ENCODE assay signal across 10 cellular contexts in the genomic region with DNA sequence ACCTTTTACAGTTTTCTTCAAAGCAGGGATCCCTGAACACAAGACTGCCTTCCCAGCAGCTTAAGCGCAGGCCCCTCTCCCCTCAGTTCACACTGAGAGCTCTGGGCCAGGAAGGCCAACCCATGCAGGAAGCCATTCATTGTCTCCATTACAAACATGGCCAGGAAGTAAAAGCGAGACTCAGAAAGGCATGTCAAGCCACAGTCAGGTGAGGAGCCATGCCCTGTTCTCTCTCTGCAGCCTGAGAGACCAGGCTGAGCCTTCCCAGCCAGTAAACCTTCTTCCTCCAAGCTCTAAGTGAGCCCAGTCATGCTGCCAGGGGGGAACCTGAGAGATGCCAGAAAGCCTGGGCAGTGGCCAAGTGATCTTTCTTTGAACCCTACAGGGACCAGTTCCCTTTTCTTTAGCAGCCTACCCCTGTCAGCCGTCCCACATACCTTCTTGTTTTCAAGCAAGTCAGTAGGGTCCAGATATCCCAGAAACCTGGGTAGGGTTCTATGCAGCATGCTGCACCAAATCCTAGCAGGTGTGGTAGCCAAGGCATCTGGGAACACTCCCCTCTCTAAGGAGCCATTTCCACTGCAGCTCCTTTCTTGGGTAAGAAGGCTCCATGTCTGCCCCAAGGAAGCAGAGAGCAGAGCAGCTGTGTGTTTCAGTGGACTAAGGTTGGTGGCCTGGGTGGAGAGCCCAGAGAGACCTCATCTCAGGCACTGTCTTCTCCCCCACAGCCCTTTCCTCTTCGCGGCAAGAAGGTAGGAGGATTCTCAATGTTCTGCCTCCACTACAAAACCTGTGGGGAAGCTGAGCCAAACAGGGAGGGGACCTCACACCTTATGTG. TPM values are rescaled to one million over a fixed set of nuclear protein-coding genes. Genes with fewer than 3 reads are reported as not detected.
DNase-seq lines count a peak whose midpoint lies in the region; ATAC-seq and TF ChIP-seq lines count a peak whose summit lies in the region.
"Had no signal": no experiment of that assay in that cellular context is flagged by ENCODE, and none has a peak within 500 bp of the region (broad histone marks: within the 10 kb centered on the region; RNA-seq: fewer than 3 reads in every experiment).

No MANE protein-coding gene starts in this region.

- H3K4me3 Mint-ChIP-seq in activated CD4-positive, alpha-beta memory T cell treated with anti-CD3 and anti-CD28 coated beads, Interleukin-2, amount 10 ng/mL, durations not matched to agents 7 days and 5 days = peak overlapping the region; percentile 97

- H3K27ac Mint-ChIP-seq in activated CD4-positive, alpha-beta memory T cell treated with anti-CD3 and anti-CD28 coated beads, Interleukin-2, amount 10 ng/mL, durations not matched to agents 7 days and 5 days = peak overlapping the region; percentile 96

- TF ChIP-seq CTCF in right lobe of liver (IDR thresholded peaks at IDR 0.05) = no peak

- no peaks in the 10 kb centered on the region for H3K9me3 Mint-ChIP-seq in activated CD4-positive, alpha-beta memory T cell treated with anti-CD3 and anti-CD28 coated beads, Interleukin-2, amount 10 ng/mL, durations not matched to agents 7 days and 5 days

- H3K4me3 ChIP-seq in right lobe of liver = peak overlapping the region in 1 of 3 donors; percentile 16

- H3K4me1 ChIP-seq in right lobe of liver = no peaks in the 10 kb centered on the region

- WGBS in right lobe of liver (ENCODE audit: insufficient coverage, low coverage, low lambda C conversion rate, missing lambda C conversion rate) = 55% methylated on average over 4 of the region's 5 CpGs

- POLR2A ChIA-PET in activated CD4-positive, alpha-beta memory T cell treated with anti-CD3 and anti-CD28 coated beads, Interleukin-2, amount 10 ng/mL, durations not matched to agents 7 days and 5 days (lab: Charles Lee) = interaction anchor here (1.1 to 15.2 kb wide), 9 partner anchors 9 to 617 kb away, joined by 4 to 799 read pairs (median 11); partner anchors contain the start of genes C1orf74, G0S2 and UTP25

- no peak for DNase-seq in activated CD4-positive, CD25-positive, alpha-beta regulatory T cell treated with anti-CD3 and anti-CD28 coated beads, Interleukin-2, amount 50 U/mL, for 72 hours
- peak; percentile 55 for DNase-seq in activated CD4-positive, alpha-beta memory T cell treated with anti-CD3 and anti-CD28 coated beads, Interleukin-2, amount 10 ng/mL, durations not matched to agents 7 days and 5 days
- DNase-seq in right lobe of liver = peak in 2 of 3 donors; percentile 31 to 60
- no peak for DNase-seq in 8988T
- no peak for DNase-seq in NCI-H187 (lab: John Stamatoyannopoulos, UW)
- no peak for DNase-seq in DMS114 treated with DMSO at 0.1 percent for 48 hours (lab: John Stamatoyannopoulos, UW; ENCODE audit: unreplicated experiment)

- peak overlapping the region in 2 of 3 donors; percentile 38 to 40 for H3K27ac ChIP-seq in right lobe of liver

- no peaks in the 10 kb centered on the region for H3K27me3 ChIP-seq in right lobe of liver

- intact Hi-C loops in right lobe of liver (cut with DNase I) = no loop called here

- H3K4me1 Mint-ChIP-seq in activated CD4-positive, alpha-beta memory T cell treated with anti-CD3 and anti-CD28 coated beads, Interleukin-2, amount 10 ng/mL, durations not matched to agents 7 days and 5 days = peaks cover 75% of the 10 kb centered on the region

- CTCF ChIA-PET in activated CD4-positive, alpha-beta memory T cell treated with anti-CD3 and anti-CD28 coated beads, Interleukin-2, amount 10 ng/mL, durations not matched to agents 7 days and 5 days (lab: Charles Lee) = interaction anchor here (0.9 to 6.8 kb wide), 6 partner anchors 9 to 190 kb away, joined by 3 to 98 read pairs (median 6); partner anchors contain the start of gene UTP25

- H3K27me3 Mint-ChIP-seq in activated CD4-positive, alpha-beta memory T cell treated with anti-CD3 and anti-CD28 coated beads, Interleukin-2, amount 10 ng/mL, durations not matched to agents 7 days and 5 days = no peaks in the 10 kb centered on the region

- ATAC-seq in activated CD4-positive, CD25-positive, alpha-beta regulatory T cell treated with anti-CD3 and anti-CD28 coated beads, Interleukin-2, amount 50 U/mL, for 24 hours = peak; percentile 30 to 31
- ATAC-seq in HG03280 (IDR thresholded peaks at IDR 0.05; ENCODE audit: unreplicated experiment) (peak; percentile 28), right lobe of liver (peak; percentile 30 to 49 (median 46))

- H3K36me3 ChIP-seq in right lobe of liver = no peaks in the 10 kb centered on the region

- H3K36me3 Mint-ChIP-seq in activated CD4-positive, alpha-beta memory T cell treated with anti-CD3 and anti-CD28 coated beads, Interleukin-2, amount 10 ng/mL, durations not matched to agents 7 days and 5 days (ENCODE audit: low read depth) = peaks cover 66% of the 10 kb centered on the region

- TF ChIP-seq POLR2A in right lobe of liver (IDR thresholded peaks at IDR 0.05) = no peak

- H3K9me3 ChIP-seq in right lobe of liver = no peaks in the 10 kb centered on the region

RNA-seq across cellular contexts. Expression of gene TRAF3IP3, which starts 1.0 kb away (rescaled TPM):
- total RNA-seq in activated CD4-positive, alpha-beta memory T cell treated with anti-CD3 and anti-CD28 coated beads, Interleukin-2, amount 10 ng/mL, durations not matched to agents 7 days and 5 days = 100 to 1,000 TPM; 421 to 422 TPM
- 1 to 10 TPM in 5 of 6 experiments, under 1 TPM in 1; 0.95 to 7.7 (median 1.6) TPM for total RNA-seq in right lobe of liver
- total RNA-seq: fibroblast of villous mesenchyme had no signal

RNA-seq across cellular contexts. Expression of gene C1orf74, which starts 27.5 kb away (rescaled TPM):
- total RNA-seq in activated CD4-positive, alpha-beta memory T cell treated with anti-CD3 and anti-CD28 coated beads, Interleukin-2, amount 10 ng/mL, durations not matched to agents 7 days and 5 days = 1 to 10 TPM; 2.1 to 2.2 TPM
- 1 to 10 TPM in 3 of 6 experiments, under 1 TPM in 3; 0.81 to 1.6 (median 1.0) TPM for total RNA-seq in right lobe of liver

RNA-seq across cellular contexts. Expression of gene IRF6, which starts 49.1 kb away (rescaled TPM):
- total RNA-seq in activated CD4-positive, alpha-beta memory T cell treated with anti-CD3 and anti-CD28 coated beads, Interleukin-2, amount 10 ng/mL, durations not matched to agents 7 days and 5 days = under 1 TPM; 0.10 to 0.25 TPM
- 10 to 100 TPM; 24.9 to 33.9 (median 28.9) TPM for total RNA-seq in right lobe of liver
- total RNA-seq: SK-MEL-5 had no signal

RNA-seq across cellular contexts. Expression of gene HSD11B1, which starts 52.2 kb away (rescaled TPM):
- total RNA-seq in activated CD4-positive, alpha-beta memory T cell treated with anti-CD3 and anti-CD28 coated beads, Interleukin-2, amount 10 ng/mL, durations not matched to agents 7 days and 5 days = 10 to 100 TPM in 1 of 2 experiments, 1 to 10 TPM in 1; 8.7 to 11.4 TPM
- total RNA-seq in right lobe of liver = 100 to 1,000 TPM; 281 to 749 (median 512) TPM
- total RNA-seq: SK-MEL-5 had no signal

Comparison
In these comparisons a context has a peak if more than half of its experiments do, and no peak if none do; other contexts are left out.
1. DNase-seq: peak in activated CD4-positive, alpha-beta memory T cell treated with anti-CD3 and anti-CD28 coated beads, Interleukin-2, amount 10 ng/mL, durations not matched to agents 7 days and 5 days (single experiment) and right lobe of liver (2 of 3); none in activated CD4-positive, CD25-positive, alpha-beta regulatory T cell treated with anti-CD3 and anti-CD28 coated beads, Interleukin-2, amount 50 U/mL, for 72 hours (single experiment), 8988T (single experiment), NCI-H187 (0 of 2) and DMS114 treated with DMSO at 0.1 percent for 48 hours (single experiment).
2. RNA of gene TRAF3IP3, which starts 1.0 kb away (total RNA-seq): 421 to 422 TPM in activated CD4-positive, alpha-beta memory T cell treated with anti-CD3 and anti-CD28 coated beads, Interleukin-2, amount 10 ng/mL, durations not matched to agents 7 days and 5 days; 0.95 to 7.7 TPM in right lobe of liver; every median in the first group is over 10 times any median in the second.
3. RNA of gene IRF6, which starts 49.1 kb away (total RNA-seq): 24.9 to 33.9 TPM in right lobe of liver; 0.10 to 0.25 TPM in activated CD4-positive, alpha-beta memory T cell treated with anti-CD3 and anti-CD28 coated beads, Interleukin-2, amount 10 ng/mL, durations not matched to agents 7 days and 5 days; every median in the first group is over 10 times any median in the second.
4. Peak in every context shown above with its lines, with median percentiles within 50 percentile points of each other: ATAC-seq.